Comparison of ENCODE assay signal across 21 cellular contexts in the genomic region with DNA sequence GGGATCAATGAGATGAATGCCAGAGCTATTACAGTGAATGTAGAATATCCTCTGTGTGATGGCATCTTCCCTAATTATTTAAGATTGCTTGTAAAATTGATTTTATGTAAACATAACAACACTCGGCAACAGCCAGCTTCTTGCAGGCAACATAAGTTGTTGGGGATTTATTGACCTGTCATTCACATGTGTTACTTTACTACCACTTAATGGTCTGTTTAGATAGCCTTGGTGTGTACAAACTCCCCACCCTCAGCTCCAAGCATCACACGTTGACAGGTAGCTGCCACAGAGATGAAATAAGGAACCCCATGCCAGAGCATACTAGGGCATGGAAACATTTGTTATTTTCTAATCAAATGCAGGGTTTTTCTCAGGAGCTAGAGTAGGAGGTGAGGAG. TPM values are rescaled to one million over a fixed set of nuclear protein-coding genes. Genes with fewer than 3 reads are reported as not detected.
"Had no signal": no experiment of that assay in that cellular context is flagged by ENCODE, and none has a peak within 500 bp of the region (broad histone marks: within the 10 kb centered on the region; RNA-seq: fewer than 3 reads in every experiment).

No MANE protein-coding gene starts in this region.

- DNase-seq: KBM-7, MV-4-11, NCI-H1048, NCI-H1105, NCI-H1417, NCI-H1436 treated with DMSO at 0.1 percent for 48 hours, NCI-H1694, NCI-H187 treated with DMSO at 0.1 percent for 48 hours, NCI-H2029 treated with DMSO at 0.1 percent for 48 hours, NCI-H2107, NCI-H2171, NCI-H226, NCI-H446 treated with DMSO at 0.1 percent for 48 hours, NCI-H510A treated with DMSO at 0.1 percent for 48 hours, NCI-H526, NCI-H748 treated with DMSO at 0.1 percent for 48 hours, SHP77, SK-N-SH, SW 1271 had no signal

- H3K4me2 ChIP-seq: SK-N-SH had no signal

- H3K9me2 ChIP-seq: SK-N-SH had no signal

- H3K27ac ChIP-seq: RWPE1 had no signal

- H3K9ac ChIP-seq: SK-N-SH had no signal

- H3K9me3 ChIP-seq: SK-N-SH had no signal

RNA-seq across cellular contexts. Expression of a gene that starts 49.2 kb away (rescaled TPM):
- total RNA-seq: MCF 10A had no signal
